ENCODE assay signal across 16 cellular contexts in genomic region chr3:168071535-168071934, GRCh38. TPM values are rescaled to one million over a fixed set of nuclear protein-coding genes. Genes with fewer than 3 reads are reported as not detected.
DNase-seq lines count a peak whose midpoint lies in the region; ATAC-seq and TF ChIP-seq lines count a peak whose summit lies in the region.
"Had no signal": no experiment of that assay in that cellular context is flagged by ENCODE, and none has a peak within 500 bp of the region (broad histone marks: within the 10 kb centered on the region; RNA-seq: fewer than 3 reads in every experiment).

No MANE protein-coding gene starts in this region.

- peaks cover 4% of the 10 kb centered on the region for H3K4me1 Mint-ChIP-seq in stimulated activated naive CD8-positive, alpha-beta T cell treated with anti-CD3 and anti-CD28 coated beads, Interleukin-15, amount 100 ng/mL, for 72 hours
- H3K4me1 Mint-ChIP-seq: endodermal cell had no signal

- TF ChIP-seq CTCF in hepatocyte (IDR thresholded peaks at IDR 0.05; ENCODE audit: poor library complexity), result no peak

- H3K9me3 Mint-ChIP-seq in stimulated activated naive CD8-positive, alpha-beta T cell treated with anti-CD3 and anti-CD28 coated beads, Interleukin-15, amount 100 ng/mL, for 72 hours, result no peaks in the 10 kb centered on the region
- H3K9me3 Mint-ChIP-seq: endodermal cell had no signal

- DNase-seq in stimulated activated naive CD8-positive, alpha-beta T cell treated with anti-CD3 and anti-CD28 coated beads, Interleukin-15, Interleukin-2, amounts not matched to agents 100 U/mL and 50 U/mL, for 24 hours, result no peak
- no peak for DNase-seq in stimulated activated naive CD8-positive, alpha-beta T cell treated with anti-CD3 and anti-CD28 coated beads, Interleukin-15, amount 100 ng/mL, for 72 hours
- DNase-seq in adipocyte (ENCODE audit: low read depth) (peak; percentile 88), hepatocyte (ENCODE audit: low spot score) (no peak), HUDEP-2 (lab: John Stamatoyannopoulos, UW; ENCODE audit: unreplicated experiment in 76 of 76) (no peak), GOT3 (lab: John Stamatoyannopoulos, UW) (no peak), NCI-H2171 treated with DMSO at 0.1 percent for 48 hours (lab: John Stamatoyannopoulos, UW) (no peak)
- no peak for DNase-seq in activated CD8-positive, alpha-beta memory T cell treated with anti-CD3 and anti-CD28 coated beads for 24 hours
- DNase-seq: activated gamma-delta T cell treated with Interleukin-2 at 50 U/mL for 16 hours; endodermal cell; MV-4-11; spleen; stimulated activated naive CD4-positive, alpha-beta T cell treated with Interleukin-2 at 50 U/mL for 16 hours; WERI-Rb-1 had no signal

- peaks cover 96% of the 10 kb centered on the region for H3K79me2 ChIP-seq in hepatocyte

- H3K4me2 ChIP-seq in hepatocyte, result no peak overlapping the region

- ATAC-seq in stimulated activated naive CD8-positive, alpha-beta T cell treated with anti-CD3 and anti-CD28 coated beads, Interleukin-15, Interleukin-2, amounts not matched to agents 100 U/mL and 50 U/mL, for 24 hours, result peak; percentile 92
- ATAC-seq in stimulated activated naive CD8-positive, alpha-beta T cell treated with anti-CD3 and anti-CD28 coated beads, Interleukin-15, amount 100 ng/mL, for 72 hours, result no peak

- H2AFZ ChIP-seq in hepatocyte, result no peak overlapping the region

- H3K9me2 ChIP-seq in hepatocyte (replicated peaks; ENCODE audit: insufficient read depth), result no peaks in the 10 kb centered on the region

- WGBS in hepatocyte (ENCODE audit: low lambda C conversion rate, missing lambda C conversion rate), result 67% methylated on average over 5 of the region's 5 CpGs

- no peak overlapping the region for H3K27ac Mint-ChIP-seq in stimulated activated naive CD8-positive, alpha-beta T cell treated with anti-CD3 and anti-CD28 coated beads, Interleukin-15, amount 100 ng/mL, for 72 hours
- H3K27ac Mint-ChIP-seq: endodermal cell had no signal

- H3K4me3 ChIP-seq in adipocyte (ENCODE audit: low read length) (no peak overlapping the region), hepatocyte (no peak overlapping the region)
- H3K4me3 ChIP-seq: lung, spleen had no signal

- H3K27ac ChIP-seq in hepatocyte, result peak overlapping the region; percentile 31
- H3K27ac ChIP-seq: C4-2B, spleen, WERI-Rb-1 had no signal

- H3K9me3 ChIP-seq in adipocyte (ENCODE audit: control insufficient read depth, low read length) (no peaks in the 10 kb centered on the region), hepatocyte (ENCODE audit: low read depth) (no peaks in the 10 kb centered on the region)
- H3K9me3 ChIP-seq: spleen had no signal

- H3K4me1 ChIP-seq in adipocyte (ENCODE audit: control insufficient read depth, insufficient read depth, low read length) (peaks cover 12% of the 10 kb centered on the region), hepatocyte (ENCODE audit: insufficient read depth) (peaks cover 5% of the 10 kb centered on the region)

- no peak overlapping the region for H3K4me3 Mint-ChIP-seq in stimulated activated naive CD8-positive, alpha-beta T cell treated with anti-CD3 and anti-CD28 coated beads, Interleukin-15, amount 100 ng/mL, for 72 hours
- H3K4me3 Mint-ChIP-seq: endodermal cell had no signal

- H4K20me1 ChIP-seq in hepatocyte (ENCODE audit: insufficient read depth, poor library complexity, severe bottlenecking), result peaks cover 3% of the 10 kb centered on the region

- H3K27me3 ChIP-seq in adipocyte (replicated peaks; ENCODE audit: control insufficient read depth, insufficient read depth, low read length) (no peaks in the 10 kb centered on the region), hepatocyte (no peaks in the 10 kb centered on the region)
- H3K27me3 ChIP-seq: spleen had no signal

- H3K27me3 Mint-ChIP-seq in stimulated activated naive CD8-positive, alpha-beta T cell treated with anti-CD3 and anti-CD28 coated beads, Interleukin-15, amount 100 ng/mL, for 72 hours, result no peaks in the 10 kb centered on the region

- H3K9ac ChIP-seq in adipocyte (ENCODE audit: low read length), result no peak overlapping the region

- H3K36me3 ChIP-seq in adipocyte (ENCODE audit: control insufficient read depth, insufficient read depth, low read length, severe bottlenecking) (no peaks in the 10 kb centered on the region), hepatocyte (replicated peaks; ENCODE audit: insufficient read depth, low read depth) (no peaks in the 10 kb centered on the region)
- H3K36me3 ChIP-seq: spleen, WERI-Rb-1 had no signal

RNA-seq across cellular contexts. Expression of gene GOLIM4, which starts 24.2 kb away (rescaled TPM):
- 67.2 and 67.7 TPM in 2 replicates for total RNA-seq in hepatocyte
- polyA plus RNA-seq in hepatocyte, result 38.8 and 45.3 TPM in 2 replicates
